ENCODE assay signal across 8 cellular contexts in the genomic region with DNA sequence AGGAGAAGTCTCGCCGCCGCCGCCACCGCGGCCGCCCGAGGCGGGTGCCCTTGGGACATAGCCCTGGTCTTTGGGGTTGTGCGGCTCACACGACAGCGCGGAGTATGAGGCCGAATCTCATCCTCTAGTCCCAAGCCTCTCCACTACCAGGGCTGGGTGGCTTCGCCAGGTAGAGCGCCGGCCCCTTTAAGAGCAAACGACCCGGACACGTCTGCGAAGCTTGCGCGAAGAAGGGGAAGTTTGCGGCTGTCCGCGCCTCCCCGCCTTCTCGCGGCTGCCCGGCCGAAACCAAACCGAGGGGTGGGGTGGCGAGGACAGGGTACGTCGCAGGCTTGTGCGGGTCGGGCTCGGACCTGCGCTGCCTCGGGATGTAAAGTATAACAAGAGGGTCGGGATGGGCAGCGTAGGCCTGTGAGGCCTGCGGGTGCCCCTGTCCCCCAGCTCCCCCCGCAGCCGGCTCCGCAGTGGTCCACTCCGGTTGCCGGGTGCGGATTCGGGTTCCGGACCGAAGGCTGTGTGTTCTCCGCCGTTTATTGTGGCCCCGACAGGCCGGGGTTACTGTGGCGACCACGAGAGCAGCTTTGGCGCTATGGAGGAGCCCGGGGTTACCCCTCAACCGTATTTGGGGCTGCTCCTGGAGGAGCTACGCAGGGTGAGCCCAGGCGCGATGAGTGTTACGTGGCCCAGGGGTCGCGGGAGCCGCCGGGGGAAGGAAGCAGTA. TPM values are rescaled to one million over a fixed set of nuclear protein-coding genes. Genes with fewer than 3 reads are reported as not detected.
DNase-seq lines count a peak whose midpoint lies in the region; ATAC-seq and TF ChIP-seq lines count a peak whose summit lies in the region.

No MANE protein-coding gene starts in this region.

- peak overlapping the region; percentile 90 for H3K9ac ChIP-seq in iPS-18a (ENCODE audit: low read length)
- peak overlapping the region; percentile 96 for H3K9ac ChIP-seq in skeletal muscle satellite cell (ENCODE audit: low read depth, low read length)

- H3K4me3 Mint-ChIP-seq in brain = peak overlapping the region; percentile 78 to 91 (median 82)

- H3K36me3 Mint-ChIP-seq in brain = peaks cover 17% of the 10 kb centered on the region

- DNase-seq in NCI-H2107 (lab: John Stamatoyannopoulos, UW) (peak; percentile 54), UCSD-AML1 (lab: John Stamatoyannopoulos, UW; ENCODE audit: unreplicated experiment) (peak; percentile 84)

- H3K9me3 ChIP-seq in iPS-18a (ENCODE audit: control insufficient read depth, low read depth, low read length) (peaks cover 2% of the 10 kb centered on the region), skeletal muscle satellite cell (replicated peaks; ENCODE audit: low read length) (no peaks in the 10 kb centered on the region)

- peaks cover 13 to 27% (median 20%) of the 10 kb centered on the region in 5 experiments for H3K9me3 Mint-ChIP-seq in brain

- H3K4me2 ChIP-seq in skeletal muscle satellite cell (ENCODE audit: low read length) = peak overlapping the region; percentile 85

- peaks cover 12% of the 10 kb centered on the region for H3K27me3 Mint-ChIP-seq in brain

- H3K4me3 ChIP-seq in iPS-18a (ENCODE audit: low read length) (peak overlapping the region; percentile 95), skeletal muscle satellite cell (ENCODE audit: low read length) (peak overlapping the region; percentile 84)

- H3K4me1 ChIP-seq in iPS-18a (ENCODE audit: control insufficient read depth, low read depth, low read length) (peaks cover 6% of the 10 kb centered on the region), skeletal muscle satellite cell (ENCODE audit: control insufficient read depth, insufficient read depth, low read length) (peaks cover 24% of the 10 kb centered on the region)

- TF ChIP-seq POLR2A in GM18505 (IDR thresholded peaks at IDR 0.05; ENCODE audit: borderline replicate concordance, extremely low read depth, insufficient read depth, insufficient read length) = peak; percentile 74

- no peak for TF ChIP-seq CTCF in 22Rv1 (IDR thresholded peaks at IDR 0.05)
- no peak for TF ChIP-seq CTCF in brain (conservative IDR thresholded peaks at IDR 0.05)

- peak overlapping the region; percentile 85 to 98 (median 93) for H3K27ac Mint-ChIP-seq in brain

- H3K27ac ChIP-seq in 22Rv1 (peak overlapping the region; percentile 98), iPS-18a (ENCODE audit: low read length) (peak overlapping the region; percentile 73)

- H3K4me1 Mint-ChIP-seq in brain = peaks cover 52% of the 10 kb centered on the region

- ATAC-seq in GM18505 (IDR thresholded peaks at IDR 0.05; ENCODE audit: unreplicated experiment) = peak; percentile 80
- peak; percentile 82 for ATAC-seq in HG02943 (IDR thresholded peaks at IDR 0.05; ENCODE audit: low read depth, unreplicated experiment)

- H3K27me3 ChIP-seq in iPS-18a (ENCODE audit: control insufficient read depth, insufficient read depth, low read length) = peaks cover 10% of the 10 kb centered on the region
- no peaks in the 10 kb centered on the region for H3K27me3 ChIP-seq in skeletal muscle satellite cell (ENCODE audit: control insufficient read depth, insufficient read depth, low read length)

- no peaks in the 10 kb centered on the region for H3K36me3 ChIP-seq in iPS-18a (ENCODE audit: control insufficient read depth, low read depth, low read length)
- no peaks in the 10 kb centered on the region for H3K36me3 ChIP-seq in skeletal muscle satellite cell (ENCODE audit: insufficient read depth, low read length)

RNA-seq across cellular contexts. Expression of gene MIA2, which starts 33.3 kb away (rescaled TPM):
- polyA plus RNA-seq in brain (ENCODE audit: insufficient read depth, low read depth, low replicate concordance) = 8.7 TPM
- total RNA-seq in skeletal muscle satellite cell (2012; rRNA removed) = 9.2 and 12.2 TPM in 2 replicates

Comparison
In these comparisons a context has a peak if more than half of its experiments do, and no peak if none do; other contexts are left out.
1. Peak in every context shown above with its lines: DNase-seq, ATAC-seq, H3K4me3 ChIP-seq and H3K27ac ChIP-seq.